20 cellular contexts compared by ENCODE assay signal in genomic region chr22:40138866-40139265, GRCh38.
"Had no signal": no experiment of that assay in that cellular context is flagged by ENCODE, and none has a peak within 500 bp of the region (broad histone marks: within the 10 kb centered on the region; RNA-seq: fewer than 3 reads in every experiment).

No MANE protein-coding gene starts in this region.

- H3K27ac Mint-ChIP-seq: natural killer cell treated with Interleukin-12 subunit alpha and Interleukin-12 subunit beta and Interleukin-15 and Interleukin-18, amount 100 ng/mL, for 72 hours; neural progenitor cell; progenitor cell of endocrine pancreas had no signal

- H3K27ac ChIP-seq: coronary artery, lower lobe of right lung, neural progenitor cell, parathyroid adenoma, right atrium auricular region, thoracic aorta, tibial nerve, upper lobe of left lung had no signal

- H3K4me1 Mint-ChIP-seq: neural progenitor cell had no signal

- H3K9me3 Mint-ChIP-seq: natural killer cell treated with Interleukin-12 subunit alpha and Interleukin-12 subunit beta and Interleukin-15 and Interleukin-18, amount 100 ng/mL, for 72 hours; neural progenitor cell had no signal

- H3K4me3 Mint-ChIP-seq: natural killer cell treated with Interleukin-12 subunit alpha and Interleukin-12 subunit beta and Interleukin-15 and Interleukin-18, amount 100 ng/mL, for 72 hours; neural progenitor cell had no signal

- DNase-seq: dermis blood vessel endothelial cell; head of caudate nucleus; left ventricle myocardium superior; lower lobe of right lung; stimulated activated CD4-positive, alpha-beta T cell treated with anti-CD3 and anti-CD28 coated beads, Interleukin-12 subunit alpha, Interleukin-12 subunit beta, amount 100 ng/mL, for 4 hours; stimulated activated CD4-positive, alpha-beta T cell treated with anti-CD3 and anti-CD28 coated beads, Interleukin-1b, Interleukin-23, amount 100 ng/mL, for 48 hours; stimulated activated CD4-positive, alpha-beta T cell treated with anti-CD3 and anti-CD28 coated beads, Interleukin-4, amount 100 ng/mL, for 1 hour; stimulated activated CD8-positive, alpha-beta memory T cell treated with anti-CD3 and anti-CD28 coated beads, Interleukin-4, amount 100 ng/mL, for 48 hours; stimulated activated naive CD8-positive, alpha-beta T cell treated with anti-CD3 and anti-CD28 coated beads, Interleukin-15, Interleukin-2, amounts not matched to agents 100 U/mL and 50 U/mL, for 24 hours; upper lobe of left lung had no signal

- H3K36me3 ChIP-seq: neural progenitor cell, thoracic aorta had no signal

- H3K4me3 ChIP-seq: coronary artery, lower lobe of right lung, neural progenitor cell, right atrium auricular region, smooth muscle cell, thoracic aorta, tibial nerve, upper lobe of left lung had no signal

- H3K27me3 Mint-ChIP-seq: natural killer cell treated with Interleukin-12 subunit alpha and Interleukin-12 subunit beta and Interleukin-15 and Interleukin-18, amount 100 ng/mL, for 72 hours; progenitor cell of endocrine pancreas had no signal

- H3K4me1 ChIP-seq: lower lobe of right lung, neural progenitor cell, parathyroid adenoma, right atrium auricular region, tibial nerve, upper lobe of left lung had no signal

- ATAC-seq: left ventricle myocardium superior; lower lobe of right lung; natural killer cell treated with Interleukin-12 subunit alpha and Interleukin-12 subunit beta and Interleukin-15 and Interleukin-18, amount 100 ng/mL, for 72 hours; sciatic nerve; stimulated activated naive CD8-positive, alpha-beta T cell treated with anti-CD3 and anti-CD28 coated beads, Interleukin-15, Interleukin-2, amounts not matched to agents 100 U/mL and 50 U/mL, for 24 hours had no signal

- H3K27me3 ChIP-seq: neural progenitor cell, right atrium auricular region, tibial nerve, upper lobe of left lung had no signal

- H3K9me3 ChIP-seq: lower lobe of right lung, right atrium auricular region, thoracic aorta, tibial nerve, upper lobe of left lung had no signal
